In genomic region chr3:38829404-38829803, GRCh38 we compare ENCODE assay signal across 9 cellular contexts. TPM values are rescaled to one million over a fixed set of nuclear protein-coding genes. Genes with fewer than 3 reads are reported as not detected.
DNase-seq lines count a peak whose midpoint lies in the region; ATAC-seq and TF ChIP-seq lines count a peak whose summit lies in the region.
"Had no signal": no experiment of that assay in that cellular context is flagged by ENCODE, and none has a peak within 500 bp of the region (broad histone marks: within the 10 kb centered on the region; RNA-seq: fewer than 3 reads in every experiment).

No MANE protein-coding gene starts in this region.

- TF ChIP-seq EP300 in sigmoid colon (IDR thresholded peaks at IDR 0.05) = no peak

- TF ChIP-seq CTCF in RWPE1 (conservative IDR thresholded peaks at IDR 0.05; ENCODE audit: low read depth) = no peak
- no peak for TF ChIP-seq CTCF in prostate gland (IDR thresholded peaks at IDR 0.05)
- no peak for TF ChIP-seq CTCF in sigmoid colon (IDR thresholded peaks at IDR 0.05)

- POLR2A ChIA-PET in RWPE1 (lab: Yijun Ruan, JAX; ENCODE audit: low non-redundant PET) = no interaction called here
- POLR2A ChIA-PET in naive thymus-derived CD8-positive, alpha-beta T cell (lab: Charles Lee) = no interaction called here

- H3K4me3 ChIP-seq in prostate gland = no peak overlapping the region
- H3K4me3 ChIP-seq in sigmoid colon = no peak overlapping the region

- no peaks in the 10 kb centered on the region for H3K4me1 ChIP-seq in prostate gland (replicated peaks)
- peaks cover 0 to 5% (median 0%) of the 10 kb centered on the region in 4 donors for H3K4me1 ChIP-seq in sigmoid colon

- WGBS in prostate gland = 41% methylated on average over 6 of the region's 6 CpGs
- 39 to 62% methylated on average over 6 of the region's 6 CpGs for WGBS in sigmoid colon, 2 donors

- H3K36me3 Mint-ChIP-seq in naive thymus-derived CD8-positive, alpha-beta T cell = no peaks in the 10 kb centered on the region

- DNase-seq in GDM1 (lab: John Stamatoyannopoulos, UW) (peak; percentile 39), RWPE1 (ENCODE audit: low spot score) (peak; percentile 11), fibroblast of the conjunctiva (ENCODE audit: low read depth) (peak; percentile 77), prostate gland (ENCODE audit: low spot score) (no peak), NCI-H510A (lab: John Stamatoyannopoulos, UW) (no peak), NCI-H774 (lab: John Stamatoyannopoulos, UW) (no peak), sigmoid colon (no peak)
- no peak for DNase-seq in naive thymus-derived CD8-positive, alpha-beta T cell
- DNase-seq: midbrain had no signal

- H3K4me3 Mint-ChIP-seq in naive thymus-derived CD8-positive, alpha-beta T cell = no peak overlapping the region

- peaks cover 0 to 7% (median 2%) of the 10 kb centered on the region in 5 donors for H3K27me3 Mint-ChIP-seq in naive thymus-derived CD8-positive, alpha-beta T cell

- H3K9me3 Mint-ChIP-seq in naive thymus-derived CD8-positive, alpha-beta T cell = no peaks in the 10 kb centered on the region

- TF ChIP-seq POLR2A in prostate gland (IDR thresholded peaks at IDR 0.05) (peak; percentile 33), sigmoid colon (IDR thresholded peaks at IDR 0.05) (no peak)

- ATAC-seq in naive thymus-derived CD8-positive, alpha-beta T cell = no peak

- H3K9me3 ChIP-seq in prostate gland (no peaks in the 10 kb centered on the region), sigmoid colon (no peaks in the 10 kb centered on the region)

- H3K27ac Mint-ChIP-seq in naive thymus-derived CD8-positive, alpha-beta T cell = no peak overlapping the region

- H3K27ac ChIP-seq in RWPE1 (no peak overlapping the region), prostate gland (no peak overlapping the region), sigmoid colon (peak overlapping the region in 1 of 4 donors; percentile 3)

- H3K27me3 ChIP-seq in prostate gland (replicated peaks; ENCODE audit: insufficient read depth) (no peaks in the 10 kb centered on the region), sigmoid colon (no peaks in the 10 kb centered on the region)

- CTCF ChIA-PET in RWPE1 (lab: Yijun Ruan, JAX) = no interaction called here

- H3K36me3 ChIP-seq in prostate gland (no peaks in the 10 kb centered on the region), sigmoid colon (no peaks in the 10 kb centered on the region)

- intact Hi-C loops in prostate gland (cut with DNase I) = no loop called here
- intact Hi-C loops in sigmoid colon (cut with DNase I) = no loop called here

- H3K4me1 Mint-ChIP-seq in naive thymus-derived CD8-positive, alpha-beta T cell = peaks cover under 1 to 10% (median 6%) of the 10 kb centered on the region in 4 donors

RNA-seq across cellular contexts. Expression of gene SCN10A, which starts 13.4 kb away (rescaled TPM):
- total RNA-seq in prostate gland (not detected), sigmoid colon (not detected)
- total RNA-seq in naive thymus-derived CD8-positive, alpha-beta T cell = not detected
- not detected for polyA plus RNA-seq in naive thymus-derived CD8-positive, alpha-beta T cell
- not detected for polyA plus RNA-seq in sigmoid colon

Comparison
In these comparisons a context has a peak if more than half of its experiments do, and no peak if none do; other contexts are left out.
1. DNase-seq: peak in GDM1 (single experiment), RWPE1 (single experiment) and fibroblast of the conjunctiva (single experiment); none in prostate gland (single experiment), NCI-H510A (single experiment), naive thymus-derived CD8-positive, alpha-beta T cell (0 of 10), NCI-H774 (single experiment) and sigmoid colon (single experiment).